ENCODE assay signal across 8 cellular contexts in genomic region chr11:124739479-124740276, GRCh38. TPM values are rescaled to one million over a fixed set of nuclear protein-coding genes. Genes with fewer than 3 reads are reported as not detected.
DNase-seq lines count a peak whose midpoint lies in the region; ATAC-seq and TF ChIP-seq lines count a peak whose summit lies in the region.

Gene NRGN (plus strand): TSS chr11:124739942. CDS start chr11:124740085, 143 bp downstream.

- H3K9me3 Mint-ChIP-seq in CD14-positive monocyte: no peaks in the 10 kb centered on the region
- H3K9me3 Mint-ChIP-seq in activated CD4-positive, alpha-beta memory T cell treated with anti-CD3 and anti-CD28 coated beads for 36 hours: no peaks in the 10 kb centered on the region

- intact Hi-C loops in CD14-positive monocyte (cut with micrococcal nuclease) (no loop called here), lower lobe of right lung (cut with DNase I) (loop anchor here (10.0 kb wide), 1 partner anchor 65 kb away; the partner anchor contains the start of genes SIAE and SPA17)
- intact Hi-C loops in activated CD4-positive, alpha-beta memory T cell treated with anti-CD3 and anti-CD28 coated beads for 36 hours (cut with micrococcal nuclease): loop anchor here (1.0 kb wide), 4 partner anchors 24 to 70 kb away; partner anchors contain the start of genes MSANTD2, SIAE and SPA17

- no peaks in the 10 kb centered on the region for H3K9me3 ChIP-seq in lower lobe of right lung

- H3K4me3 ChIP-seq in lower lobe of right lung: peak within 1 kb of the TSS; percentile 66

- peaks cover 81% of the 10 kb centered on the region for H3K4me1 Mint-ChIP-seq in CD14-positive monocyte
- peaks cover 10% of the 10 kb centered on the region for H3K4me1 Mint-ChIP-seq in activated CD4-positive, alpha-beta memory T cell treated with anti-CD3 and anti-CD28 coated beads for 36 hours (ENCODE audit: low read depth)

- H3K36me3 Mint-ChIP-seq in CD14-positive monocyte: peaks cover 11 to 20% of the 10 kb centered on the region in 2 donors
- H3K36me3 Mint-ChIP-seq in activated CD4-positive, alpha-beta memory T cell treated with anti-CD3 and anti-CD28 coated beads for 36 hours: no peaks in the 10 kb centered on the region

- H3K4me1 ChIP-seq in lower lobe of right lung: peaks cover 18% of the 10 kb centered on the region

- H3K27me3 ChIP-seq in lower lobe of right lung (ENCODE audit: low read depth): no peaks in the 10 kb centered on the region

- peak within 1 kb of the TSS; percentile 91 to 93 for H3K4me3 Mint-ChIP-seq in CD14-positive monocyte
- H3K4me3 Mint-ChIP-seq in activated CD4-positive, alpha-beta memory T cell treated with anti-CD3 and anti-CD28 coated beads for 36 hours: peak within 1 kb of the TSS; percentile 79

- TF ChIP-seq CTCF in CD14-positive monocyte (IDR thresholded peaks at IDR 0.05): no peak
- no peak for TF ChIP-seq CTCF in lower lobe of right lung (IDR thresholded peaks at IDR 0.05)

- POLR2A ChIA-PET in activated CD4-positive, alpha-beta memory T cell treated with anti-CD3 and anti-CD28 coated beads for 36 hours (lab: Charles Lee): interaction anchor here (1.6 kb wide), 1 partner anchor 67 kb away, joined by 3 read pairs; no protein-coding TSS in a partner anchor

- CTCF ChIA-PET in activated CD4-positive, alpha-beta memory T cell treated with anti-CD3 and anti-CD28 coated beads for 36 hours (lab: Charles Lee): interaction anchor here (1.3 to 2.0 kb wide), 5 partner anchors 16 to 137 kb away, joined by 3 to 7 read pairs (median 4); partner anchors contain the start of gene TBRG1

- H3K27ac ChIP-seq in lower lobe of right lung: peak within 1 kb of the TSS; percentile 56

- H3K27me3 Mint-ChIP-seq in CD14-positive monocyte (ENCODE audit: low read depth in 3 of 3): peaks cover 0 to 5% (median 2%) of the 10 kb centered on the region in 3 donors
- H3K27me3 Mint-ChIP-seq in activated CD4-positive, alpha-beta memory T cell treated with anti-CD3 and anti-CD28 coated beads for 36 hours: peaks cover 3% of the 10 kb centered on the region

- no peaks in the 10 kb centered on the region for H3K36me3 ChIP-seq in lower lobe of right lung

- H3K27ac Mint-ChIP-seq in CD14-positive monocyte: peak within 1 kb of the TSS; percentile 81 to 95 (median 91)
- no peak within 1 kb of the TSS for H3K27ac Mint-ChIP-seq in activated CD4-positive, alpha-beta memory T cell treated with anti-CD3 and anti-CD28 coated beads for 36 hours

- peak; percentile 75 for DNase-seq in CD14-positive monocyte (ENCODE audit: low spot score)
- peak; percentile 91 for DNase-seq in NCI-H748 (lab: John Stamatoyannopoulos, UW; ENCODE audit: unreplicated experiment)
- peak; percentile 91 for DNase-seq in activated CD4-positive, alpha-beta memory T cell treated with anti-CD3 and anti-CD28 coated beads for 36 hours
- peak; percentile 96 for DNase-seq in ecto neural progenitor cell (ENCODE audit: low spot score)
- peak; percentile 94 for DNase-seq in lower lobe of right lung
- peak; percentile 46 to 66 (median 63) for DNase-seq in stimulated activated CD4-positive, alpha-beta T cell treated with anti-CD3 and anti-CD28 coated beads, TNF-alpha, amount 100 ng/mL, for 1 hour (ENCODE audit: low read depth in 3 of 3, low spot score in 1 of 3)

- ATAC-seq in GM19397 (IDR thresholded peaks at IDR 0.05; ENCODE audit: unreplicated experiment) (peak; percentile 98), HG03521 (IDR thresholded peaks at IDR 0.05; ENCODE audit: unreplicated experiment) (peak; percentile 99), lower lobe of right lung (peak; percentile 97 to 99)

RNA-seq across cellular contexts. Expression of gene NRGN, which starts in this region (rescaled TPM):
- polyA plus RNA-seq in CD14-positive monocyte: 10 to 100 TPM; 17.2 to 19.2 TPM
- 10 to 100 TPM; 15.3 to 17.0 TPM for total RNA-seq in activated CD4-positive, alpha-beta memory T cell treated with anti-CD3 and anti-CD28 coated beads for 36 hours
- 99.1 TPM for total RNA-seq in lower lobe of right lung

Comparison
In these comparisons a context has a peak if more than half of its experiments do, and no peak if none do; other contexts are left out.
1. Peak in every context shown above with its lines: DNase-seq, ATAC-seq, H3K4me3 ChIP-seq and H3K27ac ChIP-seq.
2. intact Hi-C loops: an anchor here in activated CD4-positive, alpha-beta memory T cell treated with anti-CD3 and anti-CD28 coated beads for 36 hours (1.0 kb wide) and lower lobe of right lung (10.0 kb wide); none called in CD14-positive monocyte.